23 cellular contexts compared by ENCODE assay signal in genomic region chr2:238004077-238004830, GRCh38. TPM values are rescaled to one million over a fixed set of nuclear protein-coding genes. Genes with fewer than 3 reads are reported as not detected.
DNase-seq lines count a peak whose midpoint lies in the region; ATAC-seq lines count a peak whose summit lies in the region.
"Had no signal": no experiment of that assay in that cellular context is flagged by ENCODE, and none has a peak within 500 bp of the region (broad histone marks: within the 10 kb centered on the region; RNA-seq: fewer than 3 reads in every experiment).

No MANE protein-coding gene starts in this region.

- ATAC-seq in T-helper 17 cell (no peak), GM18907 (IDR thresholded peaks at IDR 0.05; ENCODE audit: unreplicated experiment) (no peak), GM18519 (IDR thresholded peaks at IDR 0.05; ENCODE audit: low FRiP score, unreplicated experiment) (no peak), GM19023 (IDR thresholded peaks at IDR 0.05; ENCODE audit: unreplicated experiment) (no peak)
- ATAC-seq in activated naive CD8-positive, alpha-beta T cell treated with anti-CD3 and anti-CD28 coated beads, Interleukin-2, amount 10 ng/mL, durations not matched to agents 7 days and 5 days (ENCODE audit: low read depth) = no peak
- ATAC-seq in stimulated activated naive CD8-positive, alpha-beta T cell treated with anti-CD3 and anti-CD28 coated beads, Interleukin-15, Interleukin-2, amounts not matched to agents 100 U/mL and 50 U/mL, for 24 hours = peak; percentile 71
- ATAC-seq: left ventricle myocardium superior, sciatic nerve had no signal

- DNase-seq in activated naive CD4-positive, alpha-beta T cell treated with anti-CD3 and anti-CD28 coated beads for 36 hours = no peak
- DNase-seq in activated naive CD4-positive, alpha-beta T cell treated with Interleukin-2 at 50 U/mL for 16 hours = no peak
- DNase-seq in T-helper 17 cell = no peak
- no peak for DNase-seq in activated naive CD8-positive, alpha-beta T cell treated with anti-CD3 and anti-CD28 coated beads, Interleukin-2, amount 10 ng/mL, durations not matched to agents 7 days and 5 days
- DNase-seq in stimulated activated naive CD8-positive, alpha-beta T cell treated with anti-CD3 and anti-CD28 coated beads, Interleukin-15, Interleukin-2, amounts not matched to agents 100 U/mL and 50 U/mL, for 24 hours = no peak
- DNase-seq: amniotic stem cell, C1 segment of cervical spinal cord, HFFc6, islet precursor cell, Kasumi-1, left ventricle myocardium superior, NCI-H1436, NCI-H510A, nucleus accumbens, T-helper 9 cell, thyroid gland, WERI-Rb-1 had no signal

- POLR2A ChIA-PET in activated naive CD8-positive, alpha-beta T cell treated with anti-CD3 and anti-CD28 coated beads, Interleukin-2, amount 10 ng/mL, durations not matched to agents 7 days and 5 days (lab: Charles Lee) = interaction anchor here (1.3 kb wide), 1 partner anchor 24 kb away, joined by 3 read pairs; no protein-coding TSS in a partner anchor

- peak overlapping the region; percentile 30 for H3K4me3 Mint-ChIP-seq in activated naive CD4-positive, alpha-beta T cell treated with anti-CD3 and anti-CD28 coated beads for 36 hours
- H3K4me3 Mint-ChIP-seq in T-helper 17 cell = peak overlapping the region; percentile 41
- peak overlapping the region; percentile 43 for H3K4me3 Mint-ChIP-seq in activated naive CD8-positive, alpha-beta T cell treated with anti-CD3 and anti-CD28 coated beads, Interleukin-2, amount 10 ng/mL, durations not matched to agents 7 days and 5 days
- H3K4me3 Mint-ChIP-seq: HFFc6 had no signal

- H3K9me3 Mint-ChIP-seq in activated naive CD4-positive, alpha-beta T cell treated with anti-CD3 and anti-CD28 coated beads for 36 hours = no peaks in the 10 kb centered on the region
- no peaks in the 10 kb centered on the region for H3K9me3 Mint-ChIP-seq in activated naive CD8-positive, alpha-beta T cell treated with anti-CD3 and anti-CD28 coated beads, Interleukin-2, amount 10 ng/mL, durations not matched to agents 7 days and 5 days

- peak overlapping the region; percentile 80 for H3K27ac Mint-ChIP-seq in activated naive CD4-positive, alpha-beta T cell treated with anti-CD3 and anti-CD28 coated beads for 36 hours
- no peak overlapping the region for H3K27ac Mint-ChIP-seq in T-helper 17 cell
- peak overlapping the region; percentile 86 for H3K27ac Mint-ChIP-seq in activated naive CD8-positive, alpha-beta T cell treated with anti-CD3 and anti-CD28 coated beads, Interleukin-2, amount 10 ng/mL, durations not matched to agents 7 days and 5 days
- H3K27ac Mint-ChIP-seq: HFFc6 had no signal

- H3K4me1 Mint-ChIP-seq in activated naive CD4-positive, alpha-beta T cell treated with anti-CD3 and anti-CD28 coated beads for 36 hours (ENCODE audit: low read depth) = peaks cover 68% of the 10 kb centered on the region
- H3K4me1 Mint-ChIP-seq in T-helper 17 cell = peaks cover 29% of the 10 kb centered on the region
- H3K4me1 Mint-ChIP-seq in activated naive CD8-positive, alpha-beta T cell treated with anti-CD3 and anti-CD28 coated beads, Interleukin-2, amount 10 ng/mL, durations not matched to agents 7 days and 5 days = peaks cover 36% of the 10 kb centered on the region

- H3K27me3 Mint-ChIP-seq in activated naive CD4-positive, alpha-beta T cell treated with anti-CD3 and anti-CD28 coated beads for 36 hours (ENCODE audit: low read depth) = no peaks in the 10 kb centered on the region
- no peaks in the 10 kb centered on the region for H3K27me3 Mint-ChIP-seq in T-helper 17 cell
- H3K27me3 Mint-ChIP-seq in activated naive CD8-positive, alpha-beta T cell treated with anti-CD3 and anti-CD28 coated beads, Interleukin-2, amount 10 ng/mL, durations not matched to agents 7 days and 5 days = no peaks in the 10 kb centered on the region

- CTCF ChIA-PET in activated naive CD4-positive, alpha-beta T cell treated with anti-CD3 and anti-CD28 coated beads for 36 hours (lab: Charles Lee) = no interaction called here

- intact Hi-C loops in activated naive CD4-positive, alpha-beta T cell treated with anti-CD3 and anti-CD28 coated beads for 36 hours (cut with micrococcal nuclease) = loop anchor here (5.0 kb wide), 1 partner anchor 562 kb away; no protein-coding TSS in a partner anchor

- peaks cover 2% of the 10 kb centered on the region for H3K9me3 ChIP-seq in T-helper 17 cell (ENCODE audit: control insufficient read depth, low read length, poor library complexity, severe bottlenecking)
- H3K9me3 ChIP-seq: prostate gland, thyroid gland, vagina had no signal

- peaks cover 9% of the 10 kb centered on the region for H3K36me3 Mint-ChIP-seq in activated naive CD4-positive, alpha-beta T cell treated with anti-CD3 and anti-CD28 coated beads for 36 hours (ENCODE audit: low read depth)
- peaks cover 16% of the 10 kb centered on the region for H3K36me3 Mint-ChIP-seq in T-helper 17 cell (ENCODE audit: low read depth)
- H3K36me3 Mint-ChIP-seq in activated naive CD8-positive, alpha-beta T cell treated with anti-CD3 and anti-CD28 coated beads, Interleukin-2, amount 10 ng/mL, durations not matched to agents 7 days and 5 days = peaks cover 40% of the 10 kb centered on the region

RNA-seq across cellular contexts. Expression of gene UBE2F, which starts 37.4 kb away (rescaled TPM):
- 10 to 100 TPM; 43.4 to 45.5 TPM for total RNA-seq in activated naive CD4-positive, alpha-beta T cell treated with anti-CD3 and anti-CD28 coated beads for 36 hours
- 10 to 100 TPM; 34.6 to 40.3 TPM for total RNA-seq in T-helper 17 cell
- total RNA-seq in activated naive CD8-positive, alpha-beta T cell treated with anti-CD3 and anti-CD28 coated beads, Interleukin-2, amount 10 ng/mL, durations not matched to agents 7 days and 5 days = 10 to 100 TPM; 49.0 to 49.8 TPM

RNA-seq across cellular contexts. Expression of gene SCLY, which starts 56.5 kb away (rescaled TPM):
- total RNA-seq in activated naive CD4-positive, alpha-beta T cell treated with anti-CD3 and anti-CD28 coated beads for 36 hours = 10 to 100 TPM; 46.4 to 46.7 TPM
- 10 to 100 TPM; 15.9 to 17.8 TPM for total RNA-seq in T-helper 17 cell
- 10 to 100 TPM; 27.8 to 30.6 TPM for total RNA-seq in activated naive CD8-positive, alpha-beta T cell treated with anti-CD3 and anti-CD28 coated beads, Interleukin-2, amount 10 ng/mL, durations not matched to agents 7 days and 5 days
